Comparison of ENCODE assay signal across 21 cellular contexts in genomic region chr6:156061465-156061864, GRCh38.
DNase-seq lines count a peak whose midpoint lies in the region; ATAC-seq and TF ChIP-seq lines count a peak whose summit lies in the region.
"Had no signal": no experiment of that assay in that cellular context is flagged by ENCODE, and none has a peak within 500 bp of the region (broad histone marks: within the 10 kb centered on the region; RNA-seq: fewer than 3 reads in every experiment).

No MANE protein-coding gene starts in this region.

- TF ChIP-seq POLR2A in suprapubic skin (IDR thresholded peaks at IDR 0.05) = no peak

- H3K4me3 Mint-ChIP-seq in T-helper 17 cell = no peak overlapping the region
- no peak overlapping the region for H3K4me3 Mint-ChIP-seq in activated CD4-positive, alpha-beta memory T cell treated with anti-CD3 and anti-CD28 coated beads, Interleukin-2, amount 10 ng/mL, durations not matched to agents 7 days and 5 days
- H3K4me3 Mint-ChIP-seq: CD14-positive monocyte; CD4-positive, alpha-beta memory T cell; HFFc6 had no signal

- no peak for ATAC-seq in T-helper 17 cell
- ATAC-seq: A549 had no signal

- no peak for TF ChIP-seq EP300 in suprapubic skin (IDR thresholded peaks at IDR 0.05)

- no peak overlapping the region for H3K4me3 ChIP-seq in suprapubic skin
- H3K4me3 ChIP-seq: A549; BLaER1 treated with 17β-estradiol and CSF1 and Interleukin-3, amounts not matched to agents 10 nM and 100 nM; HAP-1 had no signal

- POLR2A ChIA-PET in activated CD4-positive, alpha-beta memory T cell treated with anti-CD3 and anti-CD28 coated beads, Interleukin-2, amount 10 ng/mL, durations not matched to agents 7 days and 5 days (lab: Charles Lee) = no interaction called here

- peaks cover 3% of the 10 kb centered on the region for H3K36me3 Mint-ChIP-seq in T-helper 17 cell (ENCODE audit: low read depth)
- H3K36me3 Mint-ChIP-seq in activated CD4-positive, alpha-beta memory T cell treated with anti-CD3 and anti-CD28 coated beads, Interleukin-2, amount 10 ng/mL, durations not matched to agents 7 days and 5 days (ENCODE audit: low read depth) = no peaks in the 10 kb centered on the region
- H3K36me3 Mint-ChIP-seq: CD14-positive monocyte had no signal

- H3K9me3 Mint-ChIP-seq in activated CD4-positive, alpha-beta memory T cell treated with anti-CD3 and anti-CD28 coated beads, Interleukin-2, amount 10 ng/mL, durations not matched to agents 7 days and 5 days = no peaks in the 10 kb centered on the region
- H3K9me3 Mint-ChIP-seq: HFFc6 had no signal

- H3K27me3 ChIP-seq in suprapubic skin = no peaks in the 10 kb centered on the region
- H3K27me3 ChIP-seq: BE2C; BLaER1 treated with 17β-estradiol and CSF1 and Interleukin-3, amounts not matched to agents 10 nM and 100 nM had no signal

- WGBS in suprapubic skin = 80% methylated on average over 6 of the region's 6 CpGs

- peaks cover 9% of the 10 kb centered on the region for H3K4me1 ChIP-seq in suprapubic skin
- H3K4me1 ChIP-seq: A549, BE2C, HAP-1 had no signal

- no peaks in the 10 kb centered on the region for H3K36me3 ChIP-seq in suprapubic skin
- H3K36me3 ChIP-seq: BE2C; BLaER1 treated with 17β-estradiol and CSF1 and Interleukin-3, amounts not matched to agents 10 nM and 100 nM; HAP-1 had no signal

- H3K27ac ChIP-seq in suprapubic skin = peak overlapping the region; percentile 72
- H3K27ac ChIP-seq: A549; BLaER1 treated with 17β-estradiol and CSF1 and Interleukin-3, amounts not matched to agents 10 nM and 100 nM had no signal

- H3K9me3 ChIP-seq in T-helper 17 cell (ENCODE audit: control insufficient read depth, low read length, poor library complexity, severe bottlenecking) = peaks cover under 1% of the 10 kb centered on the region
- no peaks in the 10 kb centered on the region for H3K9me3 ChIP-seq in suprapubic skin
- H3K9me3 ChIP-seq: A549, BE2C, HAP-1 had no signal

- peaks cover 11% of the 10 kb centered on the region for H3K4me1 Mint-ChIP-seq in T-helper 17 cell
- H3K4me1 Mint-ChIP-seq in activated CD4-positive, alpha-beta memory T cell treated with anti-CD3 and anti-CD28 coated beads, Interleukin-2, amount 10 ng/mL, durations not matched to agents 7 days and 5 days = no peaks in the 10 kb centered on the region

- H3K27ac Mint-ChIP-seq in T-helper 17 cell = peak overlapping the region; percentile 48
- H3K27ac Mint-ChIP-seq in activated CD4-positive, alpha-beta memory T cell treated with anti-CD3 and anti-CD28 coated beads, Interleukin-2, amount 10 ng/mL, durations not matched to agents 7 days and 5 days = no peak overlapping the region
- H3K27ac Mint-ChIP-seq: CD14-positive monocyte, HFFc6 had no signal

- no peaks in the 10 kb centered on the region for H3K27me3 Mint-ChIP-seq in T-helper 17 cell
- H3K27me3 Mint-ChIP-seq in activated CD4-positive, alpha-beta memory T cell treated with anti-CD3 and anti-CD28 coated beads, Interleukin-2, amount 10 ng/mL, durations not matched to agents 7 days and 5 days = no peaks in the 10 kb centered on the region

- DNase-seq in T-helper 17 cell = no peak
- DNase-seq in islet precursor cell = peak; percentile 62
- DNase-seq in suprapubic skin (ENCODE audit: low spot score in 2 of 2) = no peak
- DNase-seq in activated CD4-positive, alpha-beta memory T cell treated with anti-CD3 and anti-CD28 coated beads, Interleukin-2, amount 10 ng/mL, durations not matched to agents 7 days and 5 days = no peak
- DNase-seq in CD1c-positive myeloid dendritic cell (ENCODE audit: extremely low spot score) = no peak
- DNase-seq in stimulated activated CD4-positive, alpha-beta T cell treated with anti-CD3 and anti-CD28 coated beads, Interleukin-2, amount 100 ng/mL, for 48 hours = no peak
- DNase-seq: 8988T; ACHN; AML-193; BE2C; Calu3; CD4-positive, alpha-beta memory T cell; COR-L47; DMS153; DND-41; GOT3; HFFc6 had no signal

- no peak for TF ChIP-seq CTCF in suprapubic skin (IDR thresholded peaks at IDR 0.05)

- CTCF ChIA-PET in activated CD4-positive, alpha-beta memory T cell treated with anti-CD3 and anti-CD28 coated beads, Interleukin-2, amount 10 ng/mL, durations not matched to agents 7 days and 5 days (lab: Charles Lee) = no interaction called here
